Comparison of ENCODE assay signal across 16 cellular contexts in genomic region chr18:44781890-44782289, GRCh38.
DNase-seq lines count a peak whose midpoint lies in the region; ATAC-seq, FAIRE-seq and TF ChIP-seq lines count a peak whose summit lies in the region.
"Had no signal": no experiment of that assay in that cellular context is flagged by ENCODE, and none has a peak within 500 bp of the region (broad histone marks: within the 10 kb centered on the region; RNA-seq: fewer than 3 reads in every experiment).

No MANE protein-coding gene starts in this region.

- TF ChIP-seq CTCF in endothelial cell of umbilical vein (IDR thresholded peaks at IDR 0.05; ENCODE audit: extremely low read depth in 1 of 2, insufficient read depth in 1 of 2, low read depth in 1 of 2, low read length in 2 of 2) (no peak), lower lobe of right lung (IDR thresholded peaks at IDR 0.05) (no peak), vagina (IDR thresholded peaks at IDR 0.05) (no peak), GM10266 (IDR thresholded peaks at IDR 0.05; ENCODE audit: control insufficient read depth, insufficient read depth, low read depth, missing control alignments) (no peak)

- no peaks in the 10 kb centered on the region for H3K27me3 ChIP-seq in endothelial cell of umbilical vein (ENCODE audit: control insufficient read depth in 2 of 2, insufficient read depth in 2 of 2, low read length in 2 of 2)
- H3K27me3 ChIP-seq in lower lobe of right lung (ENCODE audit: low read depth), result no peaks in the 10 kb centered on the region
- no peaks in the 10 kb centered on the region for H3K27me3 ChIP-seq in vagina
- no peaks in the 10 kb centered on the region for H3K27me3 ChIP-seq in Karpas-422 (ENCODE audit: low read length)

- intact Hi-C loops in Right ventricle myocardium superior (cut with DNase I), result no loop called here
- intact Hi-C loops in cardiac septum (cut with DNase I), result no loop called here
- intact Hi-C loops in endothelial cell of umbilical vein (cut with micrococcal nuclease), result no loop called here
- intact Hi-C loops in lower lobe of right lung (cut with DNase I), result no loop called here
- intact Hi-C loops in vagina (cut with DNase I), result no loop called here

- H3K4me3 ChIP-seq in endothelial cell of umbilical vein (replicated peaks in 1 of 3; ENCODE audit: insufficient read depth in 1 of 3, low read depth in 1 of 3, low read length in 3 of 3) (no peak overlapping the region), lower lobe of right lung (no peak overlapping the region), vagina (no peak overlapping the region), Karpas-422 (ENCODE audit: low read length) (no peak overlapping the region)
- H3K4me3 ChIP-seq: prostate gland, SK-N-MC had no signal

- peak; percentile 40 for ATAC-seq in Right ventricle myocardium superior (ENCODE audit: poor library complexity)
- ATAC-seq in lower lobe of right lung, result no peak
- ATAC-seq in HG03457 (IDR thresholded peaks at IDR 0.05; ENCODE audit: unreplicated experiment), result no peak

- no peaks in the 10 kb centered on the region for H3K4me1 ChIP-seq in endothelial cell of umbilical vein (ENCODE audit: control insufficient read depth, extremely low read depth, insufficient read depth, low read length)
- H3K4me1 ChIP-seq in lower lobe of right lung, result peaks cover 9% of the 10 kb centered on the region
- peaks cover 35% of the 10 kb centered on the region for H3K4me1 ChIP-seq in vagina
- H3K4me1 ChIP-seq in Karpas-422 (ENCODE audit: low read length), result no peaks in the 10 kb centered on the region
- H3K4me1 ChIP-seq: prostate gland had no signal

- dilution Hi-C loops in endothelial cell of umbilical vein (cut with MboI; ENCODE audit: extremely low pct_ligation_motif_present, low sequenced_read_pairs), result no loop called here

- no peaks in the 10 kb centered on the region for H3K9me1 ChIP-seq in endothelial cell of umbilical vein (replicated peaks; ENCODE audit: control insufficient read depth, extremely low read depth, insufficient read depth, low read length)

- H4K20me1 ChIP-seq in endothelial cell of umbilical vein (replicated peaks; ENCODE audit: control insufficient read depth, extremely low read depth, insufficient read depth, low read length) (no peaks in the 10 kb centered on the region), Karpas-422 (ENCODE audit: insufficient read depth, low read depth, low read length) (no peaks in the 10 kb centered on the region)

- H3K36me3 ChIP-seq in endothelial cell of umbilical vein (ENCODE audit: control insufficient read depth in 2 of 2, extremely low read depth in 1 of 2, insufficient read depth in 2 of 2, low read length in 2 of 2) (no peaks in the 10 kb centered on the region), lower lobe of right lung (no peaks in the 10 kb centered on the region), vagina (no peaks in the 10 kb centered on the region), Karpas-422 (ENCODE audit: insufficient read depth, low read length) (no peaks in the 10 kb centered on the region)
- H3K36me3 ChIP-seq: prostate gland had no signal

- H3K9me2 ChIP-seq in Karpas-422 (replicated peaks; ENCODE audit: insufficient read depth, low read length), result no peaks in the 10 kb centered on the region

- no peak overlapping the region for H3K4me2 ChIP-seq in endothelial cell of umbilical vein (ENCODE audit: insufficient read depth, low read length)
- no peak overlapping the region for H3K4me2 ChIP-seq in Karpas-422 (ENCODE audit: low read depth, low read length, poor library complexity, severe bottlenecking)

- DNase-seq in Right ventricle myocardium superior, result no peak
- DNase-seq in cardiac septum (ENCODE audit: low spot score), result no peak
- peak; percentile 48 for DNase-seq in endothelial cell of umbilical vein (ENCODE audit: low read depth, low spot score)
- DNase-seq in lower lobe of right lung, result no peak
- DNase-seq in vagina (ENCODE audit: extremely low spot score in 2 of 2), result no peak
- no peak for DNase-seq in Karpas-422
- DNase-seq in GM10266 (ENCODE audit: extremely low spot score), result no peak
- DNase-seq: activated CD4-positive, alpha-beta T cell treated with anti-CD3 and anti-CD28 coated beads, Interleukin-2, amount 50 U/mL, for 1 hour; activated naive CD4-positive, alpha-beta T cell treated with anti-CD3 and anti-CD28 coated beads for 36 hours; GDM1; HCEC 1CT; NCI-H510A treated with DMSO at 0.1 percent for 48 hours had no signal

- BruUV-seq in endothelial cell of umbilical vein (replicated peaks; lab: Mats Ljungman, UMichigan), result no TSS peak

- no peak overlapping the region for H2AFZ ChIP-seq in endothelial cell of umbilical vein (ENCODE audit: low read depth, low read length)
- H2AFZ ChIP-seq in Karpas-422 (ENCODE audit: low read length), result no peak overlapping the region

- H3K9ac ChIP-seq in endothelial cell of umbilical vein (replicated peaks; ENCODE audit: extremely low read depth, insufficient read depth, low read length) (no peak overlapping the region), Karpas-422 (ENCODE audit: low read length) (no peak overlapping the region)

- CTCF ChIA-PET in endothelial cell of umbilical vein (lab: Charles Lee), result no interaction called here

- H3K79me2 ChIP-seq in endothelial cell of umbilical vein (ENCODE audit: control insufficient read depth, insufficient read depth, low read length) (no peaks in the 10 kb centered on the region), Karpas-422 (ENCODE audit: low read length) (no peaks in the 10 kb centered on the region)

- H3K27ac ChIP-seq in endothelial cell of umbilical vein (ENCODE audit: insufficient read depth, low read depth, low read length) (no peak overlapping the region), lower lobe of right lung (peak overlapping the region; percentile 20), vagina (peak overlapping the region; percentile 25), Karpas-422 (ENCODE audit: low read length) (no peak overlapping the region)
- H3K27ac ChIP-seq: prostate gland, SK-N-MC had no signal

- TF ChIP-seq POLR2A in endothelial cell of umbilical vein (IDR thresholded peaks at IDR 0.05; ENCODE audit: low read depth, low read length) (no peak), vagina (IDR thresholded peaks at IDR 0.05) (no peak)

- no peaks in the 10 kb centered on the region for H3K9me3 ChIP-seq in endothelial cell of umbilical vein (replicated peaks; ENCODE audit: control insufficient read depth, insufficient read depth, low read length)
- no peaks in the 10 kb centered on the region for H3K9me3 ChIP-seq in lower lobe of right lung
- H3K9me3 ChIP-seq in vagina, result no peaks in the 10 kb centered on the region
- H3K9me3 ChIP-seq in Karpas-422 (ENCODE audit: low read length), result no peaks in the 10 kb centered on the region
- H3K9me3 ChIP-seq: prostate gland had no signal

- FAIRE-seq in endothelial cell of umbilical vein (lab: Jason Lieb, UNC), result no peak
- FAIRE-seq: A204.1 had no signal

- POLR2A ChIA-PET in endothelial cell of umbilical vein (lab: Charles Lee), result no interaction called here

TF ChIP-seq in endothelial cell of umbilical vein, 7 proteins besides CTCF, POLR2A, EP300 and RAD21:
- TF ChIP-seq EZH2 (IDR thresholded peaks at IDR 0.05; ENCODE audit: borderline replicate concordance, low read depth, low read length, severe bottlenecking), result no peak
- TF ChIP-seq JUN (IDR thresholded peaks at IDR 0.05; ENCODE audit: borderline replicate concordance, insufficient read depth, insufficient read length, low read depth), result no peak
- no peak for TF ChIP-seq POLR2AphosphoS5 (IDR thresholded peaks at IDR 0.05; ENCODE audit: insufficient read depth, low read depth, low read length)
- no peak for TF ChIP-seq MYC (IDR thresholded peaks at IDR 0.05; ENCODE audit: low read depth, low read length)
- TF ChIP-seq GATA2 (IDR thresholded peaks at IDR 0.05; ENCODE audit: insufficient read depth, insufficient read length, low read depth, low read length), result no peak
- no peak for TF ChIP-seq FOS (IDR thresholded peaks at IDR 0.05; ENCODE audit: borderline replicate concordance, insufficient read depth, low read length)
- no peak for TF ChIP-seq MAX (IDR thresholded peaks at IDR 0.05; ENCODE audit: insufficient read depth, insufficient read length)
TF ChIP-seq in endothelial cell of umbilical vein: peak in this region for 0.

Comparison
In these comparisons a context has a peak if more than half of its experiments do, and no peak if none do; other contexts are left out.
1. H3K27ac ChIP-seq: peak in lower lobe of right lung (single experiment) and vagina (single experiment); none in endothelial cell of umbilical vein (single experiment) and Karpas-422 (single experiment).